ENCODE assay signal across 16 cellular contexts in the genomic region with DNA sequence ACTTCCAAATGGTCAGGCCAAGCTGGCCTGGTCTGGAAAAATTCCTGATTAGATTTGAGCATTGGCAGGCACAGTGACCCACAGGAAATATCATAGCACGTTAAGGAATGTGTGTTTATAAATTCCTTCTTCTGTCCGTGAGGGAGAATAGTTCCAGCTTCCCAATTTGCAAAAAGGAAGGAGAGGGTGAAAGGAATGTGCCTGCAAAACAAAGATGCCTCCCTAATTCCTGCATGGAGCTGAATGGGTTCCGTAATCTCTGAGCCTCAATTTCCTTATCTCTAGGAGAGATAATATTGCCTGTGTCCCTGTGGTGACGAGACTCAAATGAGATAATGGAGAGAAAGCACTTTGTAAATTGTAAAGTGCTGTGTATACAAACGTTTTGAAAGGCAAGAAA.
DNase-seq lines count a peak whose midpoint lies in the region; TF ChIP-seq lines count a peak whose summit lies in the region.
"Had no signal": no experiment of that assay in that cellular context is flagged by ENCODE, and none has a peak within 500 bp of the region (broad histone marks: within the 10 kb centered on the region; RNA-seq: fewer than 3 reads in every experiment).

No MANE protein-coding gene starts in this region.

- H3K9me3 ChIP-seq in GM23248 (ENCODE audit: low read depth) (no peaks in the 10 kb centered on the region), SJSA1 (replicated peaks) (no peaks in the 10 kb centered on the region)
- H3K9me3 ChIP-seq: spleen, testis had no signal

- peaks cover 3 to 7% (median 4%) of the 10 kb centered on the region in 3 donors for H3K27me3 Mint-ChIP-seq in immature natural killer cell (ENCODE audit: low read depth in 3 of 3)
- H3K27me3 Mint-ChIP-seq: brain had no signal

- H3K4me2 ChIP-seq in GM23248 (ENCODE audit: unreplicated experiment): peak overlapping the region; percentile 74

- peaks cover 14% of the 10 kb centered on the region for H3F3A ChIP-seq in GM23248 (ENCODE audit: insufficient read depth)

- no peak for TF ChIP-seq CTCF in fibroblast of pulmonary artery (IDR thresholded peaks at IDR 0.05; ENCODE audit: low read length, missing control alignments)

- H4K20me1 ChIP-seq in GM23248 (ENCODE audit: insufficient read depth): no peaks in the 10 kb centered on the region

- H3K9ac ChIP-seq in GM23248 (no peak overlapping the region), rectal smooth muscle tissue (ENCODE audit: low read length) (no peak overlapping the region)

- DNase-seq in GM23248 (peak; percentile 46), SJSA1 (ENCODE audit: low read depth in 1 of 2, low spot score in 2 of 2) (peak in 1 of 2 experiments; percentile 38), fibroblast of pulmonary artery (ENCODE audit: low read depth) (peak; percentile 81), immature natural killer cell (no peak), T-helper 2 cell (no peak)
- no peak for DNase-seq in stimulated activated CD4-positive, alpha-beta T cell treated with anti-CD3 and anti-CD28 coated beads, Interleukin-4, amount 100 ng/mL, for 24 hours
- no peak for DNase-seq in activated CD4-positive, alpha-beta T cell treated with anti-CD3 and anti-CD28 coated beads for 4 hours
- DNase-seq: activated T-cell treated with anti-CD3 and anti-CD28 coated beads for 4 hours; erythroblast; MV-4-11; naive thymus-derived CD8-positive, alpha-beta T cell; spleen; testis had no signal

- H3K27me3 ChIP-seq in GM23248 (replicated peaks; ENCODE audit: insufficient read depth) (no peaks in the 10 kb centered on the region), SJSA1 (replicated peaks) (no peaks in the 10 kb centered on the region), rectal smooth muscle tissue (ENCODE audit: control insufficient read depth, insufficient read depth, low read length) (no peaks in the 10 kb centered on the region)
- H3K27me3 ChIP-seq: testis had no signal

- peaks cover 0 to 1% (median 0%) of the 10 kb centered on the region in 6 donors for H3K9me3 Mint-ChIP-seq in immature natural killer cell
- H3K9me3 Mint-ChIP-seq: brain; naive thymus-derived CD8-positive, alpha-beta T cell had no signal

- no peaks in the 10 kb centered on the region for H3K4me1 Mint-ChIP-seq in immature natural killer cell

- no peaks in the 10 kb centered on the region for H3K36me3 Mint-ChIP-seq in immature natural killer cell
- H3K36me3 Mint-ChIP-seq: naive thymus-derived CD8-positive, alpha-beta T cell had no signal

- H3K27ac ChIP-seq in GM23248 (peak overlapping the region; percentile 29; the same call in 1 of the 2 replicates), SJSA1 (0 out of 2 replicates have a peak overlapping the region, but pooled peaks have one; percentile 14), rectal smooth muscle tissue (ENCODE audit: low read depth, low read length) (peak overlapping the region; percentile 11)
- H3K27ac ChIP-seq: HL-60, testis had no signal

- in situ Hi-C loops in GM23248 (cut with MboI): no loop called here

- H2AFZ ChIP-seq in GM23248: peak overlapping the region; percentile 29

- peak overlapping the region; percentile 37; the same call in 1 of the 2 replicates for H3K4me3 ChIP-seq in GM23248
- H3K4me3 ChIP-seq in SJSA1: no peak overlapping the region
- H3K4me3 ChIP-seq in fibroblast of pulmonary artery (replicated peaks; ENCODE audit: low read depth, low read length): no peak overlapping the region
- H3K4me3 ChIP-seq in rectal smooth muscle tissue (ENCODE audit: low read length): no peak overlapping the region
- H3K4me3 ChIP-seq: spleen, testis had no signal

- H3K4me1 ChIP-seq in GM23248 (ENCODE audit: insufficient read depth): peaks cover 17% of the 10 kb centered on the region
- peaks cover 14% of the 10 kb centered on the region for H3K4me1 ChIP-seq in SJSA1 (replicated peaks)
- H3K4me1 ChIP-seq in rectal smooth muscle tissue (ENCODE audit: control insufficient read depth, insufficient read depth, low read length): no peaks in the 10 kb centered on the region

- no peak overlapping the region for H3K4me3 Mint-ChIP-seq in immature natural killer cell
- H3K4me3 Mint-ChIP-seq: brain; naive thymus-derived CD8-positive, alpha-beta T cell had no signal

- H3K36me3 ChIP-seq in GM23248 (ENCODE audit: low read depth) (no peaks in the 10 kb centered on the region), SJSA1 (no peaks in the 10 kb centered on the region), rectal smooth muscle tissue (ENCODE audit: control insufficient read depth, insufficient read depth, low read length) (no peaks in the 10 kb centered on the region)
- H3K36me3 ChIP-seq: spleen had no signal

- H3K27ac Mint-ChIP-seq in immature natural killer cell: no peak overlapping the region
- H3K27ac Mint-ChIP-seq: naive thymus-derived CD8-positive, alpha-beta T cell had no signal

- WGBS in GM23248 (ENCODE audit: low coverage in 1 of 2, low lambda C conversion rate in 2 of 2, missing lambda C conversion rate in 2 of 2), 2 experiments: 18 to 19% methylated on average over 5 of the region's 5 CpGs

- no peaks in the 10 kb centered on the region for H3K79me2 ChIP-seq in GM23248 (ENCODE audit: insufficient read depth)

- H3K9me2 ChIP-seq in GM23248 (ENCODE audit: insufficient read depth): no peaks in the 10 kb centered on the region

Comparison
In these comparisons a context has a peak if more than half of its experiments do, and no peak if none do; other contexts are left out.
1. DNase-seq: peak in GM23248 (single experiment) and fibroblast of pulmonary artery (single experiment); none in stimulated activated CD4-positive, alpha-beta T cell treated with anti-CD3 and anti-CD28 coated beads, Interleukin-4, amount 100 ng/mL, for 24 hours (single experiment), immature natural killer cell (0 of 3), activated CD4-positive, alpha-beta T cell treated with anti-CD3 and anti-CD28 coated beads for 4 hours (0 of 2) and T-helper 2 cell (0 of 5).
2. Peak in every context shown above with its lines, with median percentiles within 50 percentile points of each other: H3K27ac ChIP-seq.